Comparison of ENCODE assay signal across 8 cellular contexts in genomic region chr11:128299132-128299726, GRCh38.
DNase-seq lines count a peak whose midpoint lies in the region; TF ChIP-seq lines count a peak whose summit lies in the region.

No MANE protein-coding gene starts in this region.

- peak in 2 of 3 experiments; percentile 29 to 45 for DNase-seq in NCI-H1417 (lab: John Stamatoyannopoulos, UW)
- DNase-seq in NCI-H1417 treated with DMSO at 0.1 percent for 48 hours (lab: John Stamatoyannopoulos, UW): no peak
- DNase-seq in NCI-H146 treated with DMSO at 0.1 percent for 48 hours (lab: John Stamatoyannopoulos, UW; ENCODE audit: unreplicated experiment): peak; percentile 13
- DNase-seq in fibroblast of villous mesenchyme (ENCODE audit: low read depth): peak; percentile 89
- peak; percentile 90 for DNase-seq in stromal cell of bone marrow (ENCODE audit: low read depth)
- DNase-seq in NCI-H526 (lab: John Stamatoyannopoulos, UW): no peak
- no peak for DNase-seq in NCI-H2107 (lab: John Stamatoyannopoulos, UW)
- no peak for DNase-seq in NCI-H2171 (lab: John Stamatoyannopoulos, UW)

- TF ChIP-seq CTCF in fibroblast of villous mesenchyme (IDR thresholded peaks at IDR 0.05; ENCODE audit: insufficient read depth, low read depth, low read length): no peak

- no peak overlapping the region for H3K4me3 ChIP-seq in fibroblast of villous mesenchyme (ENCODE audit: low read depth, low read length)

Comparison
In these comparisons a context has a peak if more than half of its experiments do, and no peak if none do; other contexts are left out.
1. DNase-seq: peak in NCI-H1417 (2 of 3), NCI-H146 treated with DMSO at 0.1 percent for 48 hours (single experiment), fibroblast of villous mesenchyme (single experiment) and stromal cell of bone marrow (single experiment); none in NCI-H1417 treated with DMSO at 0.1 percent for 48 hours (single experiment), NCI-H526 (0 of 2), NCI-H2107 (single experiment) and NCI-H2171 (single experiment).